Comparison of ENCODE assay signal across 10 cellular contexts in genomic region chr4:6270691-6271121, GRCh38. TPM values are rescaled to one million over a fixed set of nuclear protein-coding genes. Genes with fewer than 3 reads are reported as not detected.
DNase-seq lines count a peak whose midpoint lies in the region; FAIRE-seq and TF ChIP-seq lines count a peak whose summit lies in the region.
"Had no signal": no experiment of that assay in that cellular context is flagged by ENCODE, and none has a peak within 500 bp of the region (broad histone marks: within the 10 kb centered on the region; RNA-seq: fewer than 3 reads in every experiment).

No MANE protein-coding gene starts in this region.

- H3K4me2 ChIP-seq in keratinocyte (ENCODE audit: control insufficient read depth, extremely low read depth, insufficient read depth, low read depth, low read length), result peak overlapping the region; percentile 70

- peak overlapping the region; percentile 79 for H3K4me3 Mint-ChIP-seq in T-helper 1 cell treated with Interleukin-12 subunit alpha and Interleukin-12 subunit beta and Interleukin-4 antibody, amounts not matched to agents 30 μg/mL and 1 μg/mL, for 36 hours

- peaks cover 15% of the 10 kb centered on the region for H3K4me1 Mint-ChIP-seq in T-helper 1 cell treated with Interleukin-12 subunit alpha and Interleukin-12 subunit beta and Interleukin-4 antibody, amounts not matched to agents 30 μg/mL and 1 μg/mL, for 36 hours (ENCODE audit: low read depth)

- H3K79me2 ChIP-seq in keratinocyte (ENCODE audit: control insufficient read depth, insufficient read depth, low read length), result no peaks in the 10 kb centered on the region

- 7 to 17% methylated on average over 1 to 6 of the region's 6 CpGs for WGBS in testis, 2 donors

- H3K27ac ChIP-seq in angular gyrus (ENCODE audit: low read depth, low read length) (peak overlapping the region; percentile 23), keratinocyte (ENCODE audit: control insufficient read depth, insufficient read depth, low read length) (no peak overlapping the region), testis (peak overlapping the region; percentile 67 to 76)

- H4K20me1 ChIP-seq in keratinocyte (ENCODE audit: control insufficient read depth, extremely low read depth, insufficient read depth, low read length), result peaks cover 8% of the 10 kb centered on the region

- dilution Hi-C loops in keratinocyte (cut with MboI; ENCODE audit: extremely low pct_ligation_motif_present, low sequenced_read_pairs), result no loop called here

- no peak overlapping the region for H2AFZ ChIP-seq in keratinocyte (ENCODE audit: control insufficient read depth, low read length)

- DNase-seq in T-helper 1 cell, result no peak
- DNase-seq in keratinocyte (ENCODE audit: low read depth, low spot score), result no peak
- DNase-seq in testis, result no peak
- DNase-seq in SIG-M5 treated with dmso at 0.1 percent for 504 hours (lab: John Stamatoyannopoulos, UW; ENCODE audit: unreplicated experiment), result no peak
- no peak for DNase-seq in frontal cortex (ENCODE audit: low spot score in 2 of 2)
- no peak for DNase-seq in NCI-H2196 treated with DMSO at 0.1 percent for 48 hours (lab: John Stamatoyannopoulos, UW; ENCODE audit: unreplicated experiment)
- DNase-seq: NCI-H1417 had no signal

- H3K27ac Mint-ChIP-seq in T-helper 1 cell treated with Interleukin-12 subunit alpha and Interleukin-12 subunit beta and Interleukin-4 antibody, amounts not matched to agents 30 μg/mL and 1 μg/mL, for 36 hours, result no peak overlapping the region

- intact Hi-C loops in testis (cut with DNase I; ENCODE audit: low total_unique reads), result no loop called here

- H3K4me3 ChIP-seq in keratinocyte (ENCODE audit: control insufficient read depth in 2 of 3, extremely low read depth in 1 of 3, insufficient read depth in 2 of 3, low read depth in 1 of 3, low read length in 3 of 3) (peak overlapping the region; percentile 45 to 93 (median 83)), testis (peak overlapping the region; percentile 63 to 95)

- no peaks in the 10 kb centered on the region for H3K9me1 ChIP-seq in keratinocyte (ENCODE audit: control insufficient read depth, extremely low read depth, insufficient read depth, low read length)

- H3K4me1 ChIP-seq in keratinocyte (ENCODE audit: control insufficient read depth, extremely low read depth, insufficient read depth, low read length) (peaks cover 15% of the 10 kb centered on the region), testis (peaks cover 54% of the 10 kb centered on the region)

- H3K36me3 ChIP-seq in keratinocyte (ENCODE audit: control insufficient read depth in 2 of 2, extremely low read depth in 1 of 2, insufficient read depth in 2 of 2, low read length in 2 of 2), result no peaks in the 10 kb centered on the region
- H3K36me3 ChIP-seq in testis (ENCODE audit: low read depth, missing control alignments), result no peaks in the 10 kb centered on the region

- H3K9me3 ChIP-seq in keratinocyte (ENCODE audit: control insufficient read depth, low read depth, low read length), result no peaks in the 10 kb centered on the region
- H3K9me3 ChIP-seq in testis, result no peaks in the 10 kb centered on the region

- no peak for TF ChIP-seq POLR2A in testis (IDR thresholded peaks at IDR 0.05)

- H3K9me3 Mint-ChIP-seq in T-helper 1 cell treated with Interleukin-12 subunit alpha and Interleukin-12 subunit beta and Interleukin-4 antibody, amounts not matched to agents 30 μg/mL and 1 μg/mL, for 36 hours, result no peaks in the 10 kb centered on the region

- H3K27me3 ChIP-seq in keratinocyte (ENCODE audit: control insufficient read depth, extremely low read depth, insufficient read depth, low read length) (no peaks in the 10 kb centered on the region), testis (no peaks in the 10 kb centered on the region)

- peak overlapping the region; percentile 52 for H3K9ac ChIP-seq in keratinocyte (ENCODE audit: control insufficient read depth, extremely low read depth, insufficient read depth, low read length)

- FAIRE-seq in keratinocyte (lab: Jason Lieb, UNC), result no peak
- FAIRE-seq in frontal cortex (lab: Jason Lieb, UNC), result no peak
- FAIRE-seq: A204.1 had no signal

- H3K36me3 Mint-ChIP-seq in T-helper 1 cell treated with Interleukin-12 subunit alpha and Interleukin-12 subunit beta and Interleukin-4 antibody, amounts not matched to agents 30 μg/mL and 1 μg/mL, for 36 hours (ENCODE audit: low read depth), result no peaks in the 10 kb centered on the region

- H3K27me3 Mint-ChIP-seq in T-helper 1 cell treated with Interleukin-12 subunit alpha and Interleukin-12 subunit beta and Interleukin-4 antibody, amounts not matched to agents 30 μg/mL and 1 μg/mL, for 36 hours (ENCODE audit: low read depth), result peaks cover 55% of the 10 kb centered on the region

- TF ChIP-seq CTCF in keratinocyte (optimal IDR thresholded peaks at IDR 0.05 in 1 of 3, IDR thresholded peaks at IDR 0.05 in 1 of 3, conservative IDR thresholded peaks at IDR 0.05 in 1 of 3; ENCODE audit: extremely low read depth in 1 of 3, insufficient read depth in 2 of 3, low read length in 3 of 3) (no peak), testis (IDR thresholded peaks at IDR 0.05) (no peak)

RNA-seq across cellular contexts. Expression of gene WFS1, which starts 1.1 kb away (rescaled TPM):
- 7.0 to 11.7 TPM (median 9.9 TPM) in 3 replicates for polyA plus RNA-seq in keratinocyte
- 4.8 TPM for polyA plus RNA-seq in keratinocyte (2011; ENCODE audit: low read depth)
- polyA plus RNA-seq in keratinocyte (2011; cell fraction: cytosol; rRNA removed), result 3.7 and 6.5 TPM in 2 replicates
- polyA plus RNA-seq in keratinocyte (2011; cell fraction: nucleus; rRNA removed), result 23.4 and 31.9 TPM in 2 replicates
- polyA plus RNA-seq in keratinocyte (2012; ENCODE audit: low replicate concordance), result 9.6 and 16.3 TPM in 2 replicates
- polyA minus RNA-seq in keratinocyte, result 12.4 to 64.5 TPM (median 16.1 TPM) in 3 replicates
- 14.8 TPM for polyA minus RNA-seq in keratinocyte (2011; cell fraction: cytosol; rRNA and poly(A)+ RNA removed)
- 31.8 and 34.7 TPM in 2 replicates for polyA minus RNA-seq in keratinocyte (2011; cell fraction: nucleus; rRNA and poly(A)+ RNA removed)
- total RNA-seq in testis, result 100 to 1,000 TPM; 124 to 202 TPM
- polyA plus RNA-seq in testis (ENCODE audit: insufficient read depth, low read depth, low replicate concordance), result 80.4 TPM
- total RNA-seq in frontal cortex, result 3.7 TPM

Comparison
In these comparisons a context has a peak if more than half of its experiments do, and no peak if none do; other contexts are left out.
1. RNA of gene WFS1, which starts 1.1 kb away (total RNA-seq): 124 to 202 TPM in testis; 3.7 TPM in frontal cortex (single experiment); every median in the first group is over 10 times any median in the second.